Comparison of ENCODE assay signal across 27 cellular contexts in the genomic region with DNA sequence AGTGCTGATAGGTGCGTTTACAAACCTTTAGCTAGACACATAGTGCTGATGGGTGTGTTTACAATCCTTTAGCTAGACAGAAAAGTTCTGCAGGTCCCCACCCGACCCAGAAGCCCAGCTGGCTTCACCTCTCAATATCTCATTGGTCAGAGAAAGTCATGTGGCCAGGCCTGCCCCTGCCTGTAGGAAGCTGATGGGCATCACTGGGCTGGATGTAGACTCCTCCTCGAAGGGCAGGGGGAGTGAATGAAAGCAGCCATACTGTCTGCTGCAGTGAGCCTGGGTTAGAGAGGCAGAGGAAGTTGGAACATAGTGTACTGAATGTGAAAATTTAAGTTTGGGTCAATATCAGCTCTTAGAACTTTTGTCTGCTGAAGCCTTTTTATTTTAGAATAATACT.
DNase-seq lines count a peak whose midpoint lies in the region; ATAC-seq and TF ChIP-seq lines count a peak whose summit lies in the region.
"Had no signal": no experiment of that assay in that cellular context is flagged by ENCODE, and none has a peak within 500 bp of the region (broad histone marks: within the 10 kb centered on the region; RNA-seq: fewer than 3 reads in every experiment).

No MANE protein-coding gene starts in this region.

- dilution Hi-C loops in mammary epithelial cell (cut with HindIII; ENCODE audit: low sequenced_read_pairs), result no loop called here

- CTCF ChIA-PET in activated CD8-positive, alpha-beta memory T cell treated with anti-CD3 and anti-CD28 coated beads, Interleukin-2, amount 10 ng/mL, durations not matched to agents 7 days and 5 days (lab: Charles Lee), result interaction anchor here (1.1 to 2.0 kb wide), 3 partner anchors 10 to 26 kb away, joined by 3 to 9 read pairs (median 3); no protein-coding TSS in a partner anchor
- CTCF ChIA-PET in OCI-LY7 (lab: Charles Lee; ENCODE audit: unreplicated experiment) (no interaction called here), mammary epithelial cell (lab: Charles Lee; ENCODE audit: low non-redundant PET) (no interaction called here)

- intact Hi-C loops in OCI-LY7 (cut with micrococcal nuclease; ENCODE audit: unreplicated experiment) (no loop called here), mammary epithelial cell (cut with micrococcal nuclease) (no loop called here)

- no peaks in the 10 kb centered on the region for H3K27me3 Mint-ChIP-seq in activated CD8-positive, alpha-beta memory T cell treated with anti-CD3 and anti-CD28 coated beads, Interleukin-2, amount 10 ng/mL, durations not matched to agents 7 days and 5 days
- H3K27me3 Mint-ChIP-seq: IgD-negative memory B cell had no signal

- DNase-seq in activated CD8-positive, alpha-beta memory T cell treated with anti-CD3 and anti-CD28 coated beads, Interleukin-2, amount 10 ng/mL, durations not matched to agents 7 days and 5 days, result no peak
- no peak for DNase-seq in activated CD8-positive, alpha-beta memory T cell treated with anti-CD3 and anti-CD28 coated beads, Interleukin-2, amount 50 U/mL, for 4 hours
- DNase-seq in OCI-LY7 (ENCODE audit: low spot score) (no peak), foreskin keratinocyte (no peak), mammary epithelial cell (no peak), HT-29 (ENCODE audit: low spot score) (no peak)
- DNase-seq: ACHN; C1 segment of cervical spinal cord; CD8-positive, alpha-beta T cell; EL; GF-D8; GM23248; H9; MG63; NCI-H1048; NCI-H1417 treated with DMSO at 0.1 percent for 48 hours; NCI-H187; NCI-H2107; NCI-H446 treated with DMSO at 0.1 percent for 48 hours; NCI-H526 treated with DMSO at 0.1 percent for 48 hours; PC-9; RPMI8226; SHP77 had no signal

- H3K79me2 ChIP-seq in OCI-LY7 (ENCODE audit: insufficient read depth, low read depth, low read length) (peaks cover 58% of the 10 kb centered on the region), mammary epithelial cell (ENCODE audit: insufficient read depth, low read length) (peaks cover 90% of the 10 kb centered on the region)

- H3K4me1 Mint-ChIP-seq in activated CD8-positive, alpha-beta memory T cell treated with anti-CD3 and anti-CD28 coated beads, Interleukin-2, amount 10 ng/mL, durations not matched to agents 7 days and 5 days, result peaks cover 38% of the 10 kb centered on the region

- 67 to 100% methylated on average over 1 of the region's 3 CpGs for WGBS in gastroesophageal sphincter (ENCODE audit: low coverage in 1 of 2), 2 donors
- 89% methylated on average over 3 of the region's 3 CpGs for WGBS in mammary epithelial cell (ENCODE audit: low coverage, missing lambda C conversion rate)

- no peak overlapping the region for H3K4me3 ChIP-seq in OCI-LY7 (ENCODE audit: low read depth, low read length, poor library complexity, severe bottlenecking)
- H3K4me3 ChIP-seq in gastroesophageal sphincter, result no peak overlapping the region
- no peak overlapping the region for H3K4me3 ChIP-seq in mammary epithelial cell (replicated peaks in 1 of 3; ENCODE audit: insufficient read depth in 1 of 3, low read depth in 2 of 3, low read length in 3 of 3)
- H3K4me3 ChIP-seq: GM23248, MG63, PC-9 had no signal

- ATAC-seq in activated CD8-positive, alpha-beta memory T cell treated with anti-CD3 and anti-CD28 coated beads, Interleukin-2, amount 10 ng/mL, durations not matched to agents 7 days and 5 days, result no peak
- peak; percentile 50 for ATAC-seq in foreskin keratinocyte
- no peak for ATAC-seq in gastroesophageal sphincter
- ATAC-seq in GM21526 (IDR thresholded peaks at IDR 0.05; ENCODE audit: low FRiP score, unreplicated experiment), result no peak
- ATAC-seq: CD8-positive, alpha-beta T cell had no signal

- H3K36me3 Mint-ChIP-seq in activated CD8-positive, alpha-beta memory T cell treated with anti-CD3 and anti-CD28 coated beads, Interleukin-2, amount 10 ng/mL, durations not matched to agents 7 days and 5 days, result peaks cover 43% of the 10 kb centered on the region

- H3K27ac ChIP-seq in OCI-LY7 (ENCODE audit: low read depth, low read length, poor library complexity, severe bottlenecking) (peak overlapping the region; percentile 10), foreskin keratinocyte (no peak overlapping the region), gastroesophageal sphincter (no peak overlapping the region), mammary epithelial cell (ENCODE audit: insufficient read depth, low read depth, low read length) (no peak overlapping the region)
- H3K27ac ChIP-seq: 22Rv1, GM23248, PC-9 had no signal

- BruUV-seq in OCI-LY7 (replicated peaks; lab: Mats Ljungman, UMichigan) (no TSS peak), mammary epithelial cell (replicated peaks; lab: Mats Ljungman, UMichigan) (no TSS peak)

- in situ Hi-C loops in mammary epithelial cell (cut with MboI; ENCODE audit: low sequenced_read_pairs in 2 of 2), result no loop called here

- H3K4me2 ChIP-seq in OCI-LY7 (ENCODE audit: low read length), result peak overlapping the region; percentile 92; the same call in 1 of the 2 replicates
- no peak overlapping the region for H3K4me2 ChIP-seq in mammary epithelial cell (ENCODE audit: insufficient read depth, low read depth, low read length)
- H3K4me2 ChIP-seq: PC-9 had no signal

- H2AFZ ChIP-seq in OCI-LY7 (ENCODE audit: low read length), result no peak overlapping the region
- H2AFZ ChIP-seq in mammary epithelial cell (ENCODE audit: low read depth, low read length), result no peak overlapping the region
- H2AFZ ChIP-seq: GM23248, PC-9 had no signal

- H3K9ac ChIP-seq in mammary epithelial cell (ENCODE audit: insufficient read depth, low read length), result no peak overlapping the region
- H3K9ac ChIP-seq: GM23248 had no signal

- TF ChIP-seq POLR2A in gastroesophageal sphincter (IDR thresholded peaks at IDR 0.05), result no peak

- peak overlapping the region; percentile 36 for H3K27ac Mint-ChIP-seq in activated CD8-positive, alpha-beta memory T cell treated with anti-CD3 and anti-CD28 coated beads, Interleukin-2, amount 10 ng/mL, durations not matched to agents 7 days and 5 days
- H3K27ac Mint-ChIP-seq: CD8-positive, alpha-beta T cell had no signal

- no peaks in the 10 kb centered on the region for H3K9me3 Mint-ChIP-seq in activated CD8-positive, alpha-beta memory T cell treated with anti-CD3 and anti-CD28 coated beads, Interleukin-2, amount 10 ng/mL, durations not matched to agents 7 days and 5 days (ENCODE audit: low read depth)
- H3K9me3 Mint-ChIP-seq: CD8-positive, alpha-beta T cell; IgD-negative memory B cell had no signal

- no peak overlapping the region for H3K4me3 Mint-ChIP-seq in activated CD8-positive, alpha-beta memory T cell treated with anti-CD3 and anti-CD28 coated beads, Interleukin-2, amount 10 ng/mL, durations not matched to agents 7 days and 5 days
- H3K4me3 Mint-ChIP-seq: CD8-positive, alpha-beta T cell; H9 had no signal

- H3K4me1 ChIP-seq in OCI-LY7 (ENCODE audit: insufficient read depth, low read length, poor library complexity, severe bottlenecking), result peaks cover 52% of the 10 kb centered on the region
- H3K4me1 ChIP-seq in foreskin keratinocyte, result peaks cover 14% of the 10 kb centered on the region
- peaks cover 5 to 49% (median 19%) of the 10 kb centered on the region in 3 donors for H3K4me1 ChIP-seq in gastroesophageal sphincter
- H3K4me1 ChIP-seq in mammary epithelial cell (ENCODE audit: insufficient read depth, low read length), result peaks cover 13% of the 10 kb centered on the region

- H3K9me3 ChIP-seq in OCI-LY7 (ENCODE audit: low read length) (no peaks in the 10 kb centered on the region), gastroesophageal sphincter (no peaks in the 10 kb centered on the region), mammary epithelial cell (replicated peaks; ENCODE audit: insufficient read depth, low read length) (no peaks in the 10 kb centered on the region)
- H3K9me3 ChIP-seq: MG63 had no signal

- POLR2A ChIA-PET in OCI-LY7 (lab: Charles Lee), result interaction anchor here (1.0 to 1.6 kb wide), 3 partner anchors 9 to 44 kb away, joined by 3 to 7 read pairs (median 5); no protein-coding TSS in a partner anchor

- H3K27me3 ChIP-seq in foreskin keratinocyte (no peaks in the 10 kb centered on the region), gastroesophageal sphincter (no peaks in the 10 kb centered on the region), mammary epithelial cell (ENCODE audit: insufficient read depth, low read length) (no peaks in the 10 kb centered on the region)
- H3K27me3 ChIP-seq: MG63 had no signal

- H4K20me1 ChIP-seq in OCI-LY7 (ENCODE audit: insufficient read depth, low read length), result no peaks in the 10 kb centered on the region
- H4K20me1 ChIP-seq in mammary epithelial cell (ENCODE audit: insufficient read depth, low read length), result no peaks in the 10 kb centered on the region

- no peaks in the 10 kb centered on the region for H3K9me2 ChIP-seq in OCI-LY7 (ENCODE audit: insufficient read depth, low read length)

- H3K36me3 ChIP-seq in OCI-LY7 (ENCODE audit: insufficient read depth, low read length), result peaks cover 37% of the 10 kb centered on the region
- peaks cover 0 to 5% of the 10 kb centered on the region in 2 donors for H3K36me3 ChIP-seq in gastroesophageal sphincter
- no peaks in the 10 kb centered on the region for H3K36me3 ChIP-seq in mammary epithelial cell (ENCODE audit: insufficient read depth, low read length)

- no peak for TF ChIP-seq EP300 in gastroesophageal sphincter (IDR thresholded peaks at IDR 0.05)

- no peak for TF ChIP-seq CTCF in OCI-LY7 (conservative IDR thresholded peaks at IDR 0.05; ENCODE audit: low read length)
- no peak for TF ChIP-seq CTCF in foreskin keratinocyte (conservative IDR thresholded peaks at IDR 0.05)
- no peak for TF ChIP-seq CTCF in gastroesophageal sphincter (IDR thresholded peaks at IDR 0.05)
- TF ChIP-seq CTCF in mammary epithelial cell (conservative IDR thresholded peaks at IDR 0.05 in 1 of 2, IDR thresholded peaks at IDR 0.05 in 1 of 2; ENCODE audit: extremely low read depth in 1 of 2, insufficient read depth in 1 of 2, low read depth in 1 of 2, low read length in 2 of 2), result no peak
